8 cellular contexts compared by ENCODE assay signal in genomic region chr17:17919169-17920107, GRCh38. TPM values are rescaled to one million over a fixed set of nuclear protein-coding genes. Genes with fewer than 3 reads are reported as not detected.
DNase-seq lines count a peak whose midpoint lies in the region; ATAC-seq and TF ChIP-seq lines count a peak whose summit lies in the region.

No MANE protein-coding gene starts in this region.

- ATAC-seq in right cardiac atrium (peak; percentile 81 to 83), gastrocnemius medialis (peak; percentile 58), GM21423 (IDR thresholded peaks at IDR 0.05; ENCODE audit: unreplicated experiment) (no peak)

- H3K27ac ChIP-seq in right cardiac atrium (ENCODE audit: low read length) = peak overlapping the region; percentile 24
- H3K27ac ChIP-seq in gastrocnemius medialis = peak overlapping the region in 1 of 4 donors; percentile 19

- H3K4me1 ChIP-seq in right cardiac atrium (ENCODE audit: control insufficient read depth, insufficient read depth, low read length) (peaks cover 12% of the 10 kb centered on the region), gastrocnemius medialis (peaks cover 52 to 58% of the 10 kb centered on the region in 2 donors)

- in situ Hi-C loops in gastrocnemius medialis (cut with MboI; ENCODE audit: low sequenced_read_pairs in 4 of 4) = loop anchor here in 1 of 4 donors (10.0 kb wide), 2 partner anchors 65 to 245 kb away; no protein-coding TSS in a partner anchor

- no peak for TF ChIP-seq POLR2A in gastrocnemius medialis (IDR thresholded peaks at IDR 0.05)

- WGBS in right cardiac atrium = 45% methylated on average over 5 of the region's 5 CpGs

- H3K4me3 ChIP-seq in GM06990 (replicated peaks; ENCODE audit: low read depth, low read length) = no peak overlapping the region
- no peak overlapping the region for H3K4me3 ChIP-seq in right cardiac atrium (ENCODE audit: low read length)
- H3K4me3 ChIP-seq in gastrocnemius medialis = no peak overlapping the region

- no peaks in the 10 kb centered on the region for H3K27me3 ChIP-seq in GM06990 (replicated peaks; ENCODE audit: control insufficient read depth, insufficient read depth, low read length)
- H3K27me3 ChIP-seq in right cardiac atrium (ENCODE audit: control insufficient read depth, insufficient read depth) = no peaks in the 10 kb centered on the region
- H3K27me3 ChIP-seq in gastrocnemius medialis = no peaks in the 10 kb centered on the region

- intact Hi-C loops in right cardiac atrium (cut with DNase I) (loop anchor here in 3 of 4 donors (5.0 to 10.0 kb wide), 3 partner anchors 55 to 107 kb away; partner anchors contain the start of genes DRC3 (in 1 of the 3) and TOM1L2 (in 1 of the 3)), gastrocnemius medialis (cut with DNase I; ENCODE audit: low total_unique reads) (loop anchor here (2.0 kb wide), 3 partner anchors 41 to 239 kb away; partner anchors contain the start of gene RAI1)

- no peaks in the 10 kb centered on the region for H3K36me3 ChIP-seq in GM06990 (ENCODE audit: control insufficient read depth, insufficient read depth, low read length)
- no peaks in the 10 kb centered on the region for H3K36me3 ChIP-seq in gastrocnemius medialis

- no peaks in the 10 kb centered on the region for H3K9me3 ChIP-seq in right cardiac atrium (ENCODE audit: control insufficient read depth, low read length)
- no peaks in the 10 kb centered on the region for H3K9me3 ChIP-seq in gastrocnemius medialis

- peak; percentile 29 for DNase-seq in GM06990 (ENCODE audit: extremely low read depth, insufficient read length)
- DNase-seq in NCI-H1092 (lab: John Stamatoyannopoulos, UW) = peak; percentile 38
- DNase-seq in T-helper 1 cell = peak; percentile 21 to 61 (median 41)
- DNase-seq in anterior cingulate cortex (lab: John Stamatoyannopoulos, UW) = peak in 45 of 58 donors; percentile 17 to 77 (median 55)
- DNase-seq in right cardiac atrium = peak; percentile 69 to 85 (median 83)
- DNase-seq in gastrocnemius medialis = peak; percentile 59 to 78
- DNase-seq in cerebellar nuclear complex (lab: John Stamatoyannopoulos, UW) = no peak

- peak; percentile 89 for TF ChIP-seq CTCF in GM06990 (IDR thresholded peaks at IDR 0.05; ENCODE audit: insufficient read depth, low read length, poor library complexity, severe bottlenecking)
- TF ChIP-seq CTCF in gastrocnemius medialis (IDR thresholded peaks at IDR 0.05 in 4 of 5, conservative IDR thresholded peaks at IDR 0.05 in 1 of 5) = peak; percentile 71 to 87 (median 81)

RNA-seq across cellular contexts. Expression of gene TOM1L2, which starts 52.8 kb away (rescaled TPM):
- total RNA-seq in right cardiac atrium (100 to 1,000 TPM; 196 to 248 (median 227) TPM), gastrocnemius medialis (10 to 100 TPM; 55.7 to 97.1 (median 73.3) TPM)
- polyA plus RNA-seq in right cardiac atrium = 176 TPM

RNA-seq across cellular contexts. Expression of gene DRC3, which starts 53.2 kb away (rescaled TPM):
- total RNA-seq in right cardiac atrium (1 to 10 TPM; 1.4 to 3.2 (median 2.3) TPM), gastrocnemius medialis (under 1 TPM; 0.05 to 0.81 (median 0.28) TPM)
- 1.5 TPM for polyA plus RNA-seq in right cardiac atrium

Comparison
In these comparisons a context has a peak if more than half of its experiments do, and no peak if none do; other contexts are left out.
1. DNase-seq: peak in GM06990 (single experiment), NCI-H1092 (single experiment), T-helper 1 cell (5 of 5), anterior cingulate cortex (45 of 58), right cardiac atrium (3 of 3) and gastrocnemius medialis (2 of 2); none in cerebellar nuclear complex (0 of 2).